28 cellular contexts compared by ENCODE assay signal in the genomic region with DNA sequence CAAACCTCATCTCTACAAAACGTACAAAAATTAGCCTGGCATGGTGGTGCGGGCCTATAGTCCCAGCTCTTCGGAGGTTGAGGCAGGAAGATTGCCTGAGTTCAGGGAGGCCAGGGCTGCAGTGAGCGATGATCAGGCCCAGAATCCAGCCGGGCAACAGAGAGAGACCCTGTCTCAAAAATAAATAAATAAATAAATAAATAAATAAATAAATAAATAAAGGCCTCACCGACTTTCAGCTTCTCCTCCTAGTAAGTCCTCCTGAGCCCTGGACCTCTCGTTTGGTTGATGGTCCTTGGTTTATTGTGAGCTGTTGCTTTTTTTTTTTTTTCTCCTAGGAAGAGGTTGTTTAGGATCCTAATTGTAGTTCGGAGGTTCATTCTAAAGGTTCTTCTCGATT.
"Had no signal": no experiment of that assay in that cellular context is flagged by ENCODE, and none has a peak within 500 bp of the region (broad histone marks: within the 10 kb centered on the region; RNA-seq: fewer than 3 reads in every experiment).

No MANE protein-coding gene starts in this region.

- DNase-seq: cortex of kidney; effector memory CD8-positive, alpha-beta T cell; erythroblast; esophagus squamous epithelium; foreskin melanocyte; glutamatergic neuron; heart right ventricle; hippocampal formation; left cardiac atrium; left lung; mesenchymal stem cell; mucosa of descending colon; naive B cell; stimulated activated CD4-positive, alpha-beta T cell treated with anti-CD3 and anti-CD28 coated beads, Interleukin-2, amount 100 ng/mL, for 24 hours; stimulated activated CD4-positive, alpha-beta T cell treated with anti-CD3 and anti-CD28 coated beads, Interleukin-4, amount 100 ng/mL, for 24 hours; stimulated activated naive CD8-positive, alpha-beta T cell treated with anti-CD3 and anti-CD28 coated beads, Interleukin-15, Interleukin-2, amounts not matched to agents 100 U/mL and 50 U/mL, for 24 hours; substantia nigra; testis; tibial artery had no signal

- H3K27ac ChIP-seq: esophagus squamous epithelium, heart right ventricle, left lung, neural progenitor cell, parathyroid adenoma, prostate gland, right atrium auricular region, testis, tibial artery had no signal

- H3K36me3 ChIP-seq: esophagus squamous epithelium, left lung, neural progenitor cell, prostate gland, right atrium auricular region had no signal

- ATAC-seq: effector memory CD8-positive, alpha-beta T cell; heart right ventricle; left cardiac atrium; left lung; mucosa of descending colon; sciatic nerve; stimulated activated effector memory CD8-positive, alpha-beta T cell treated with anti-CD3 and anti-CD28 coated beads, Interleukin-12 subunit alpha, Interleukin-12 subunit beta, amount 100 ng/mL, for 72 hours; stimulated activated naive CD8-positive, alpha-beta T cell treated with anti-CD3 and anti-CD28 coated beads, Interleukin-15, Interleukin-2, amounts not matched to agents 100 U/mL and 50 U/mL, for 24 hours had no signal

- H3K9me3 ChIP-seq: esophagus squamous epithelium, heart right ventricle, left lung, mucosa of descending colon, prostate gland, right atrium auricular region, testis, tibial artery had no signal

- H3K4me3 ChIP-seq: esophagus squamous epithelium, heart right ventricle, left lung, mucosa of descending colon, neural progenitor cell, prostate gland, right atrium auricular region, smooth muscle cell, testis, tibial artery had no signal

- H3K27me3 Mint-ChIP-seq: effector memory CD8-positive, alpha-beta T cell; naive B cell had no signal

- H3K9me3 Mint-ChIP-seq: effector memory CD8-positive, alpha-beta T cell; mesothelial cell of epicardium; stimulated activated effector memory CD8-positive, alpha-beta T cell treated with anti-CD3 and anti-CD28 coated beads, Interleukin-12 subunit alpha, Interleukin-12 subunit beta, amount 100 ng/mL, for 72 hours had no signal

- H3K4me1 ChIP-seq: parathyroid adenoma had no signal

- H3K27ac Mint-ChIP-seq: effector memory CD8-positive, alpha-beta T cell; mesothelial cell of epicardium; neural progenitor cell; stimulated activated effector memory CD8-positive, alpha-beta T cell treated with anti-CD3 and anti-CD28 coated beads, Interleukin-12 subunit alpha, Interleukin-12 subunit beta, amount 100 ng/mL, for 72 hours; type B pancreatic cell had no signal

- H3K4me3 Mint-ChIP-seq: effector memory CD8-positive, alpha-beta T cell; stimulated activated effector memory CD8-positive, alpha-beta T cell treated with anti-CD3 and anti-CD28 coated beads, Interleukin-12 subunit alpha, Interleukin-12 subunit beta, amount 100 ng/mL, for 72 hours; type B pancreatic cell had no signal
